11 cellular contexts compared by ENCODE assay signal in genomic region chr22:24950272-24950902, GRCh38. TPM values are rescaled to one million over a fixed set of nuclear protein-coding genes. Genes with fewer than 3 reads are reported as not detected.
A peak's percentile ranks its signal among the peaks of the same experiment; 100 is the strongest.
DNase-seq lines count a peak whose midpoint lies in the region; ATAC-seq and TF ChIP-seq lines count a peak whose summit lies in the region.
"Had no signal": no experiment of that assay in that cellular context is flagged by ENCODE, and none has a peak within 500 bp of the region (broad histone marks: within the 10 kb centered on the region; RNA-seq: fewer than 3 reads in every experiment).

No MANE protein-coding gene starts in this region.

- H3K79me2 ChIP-seq in parathyroid adenoma: peaks cover 4% of the 10 kb centered on the region

- H2AFZ ChIP-seq in parathyroid adenoma: peak overlapping the region; percentile 13

- DNase-seq in DMS53 (lab: John Stamatoyannopoulos, UW): peak; percentile 2
- no peak for DNase-seq in DMS53 treated with DMSO at 0.1 percent for 48 hours (lab: John Stamatoyannopoulos, UW; ENCODE audit: unreplicated experiment)
- peak; percentile 72 for DNase-seq in NCI-H82 (lab: John Stamatoyannopoulos, UW)
- DNase-seq in endodermal cell: peak; percentile 94
- no peak for DNase-seq in natural killer cell treated with Interleukin-12 subunit alpha and Interleukin-12 subunit beta and Interleukin-15 and Interleukin-18, amount 100 ng/mL, for 72 hours (ENCODE audit: low spot score)
- no peak for DNase-seq in HFFc6
- DNase-seq in amniotic stem cell (lab: John Stamatoyannopoulos, UW): no peak
- DNase-seq: esophagus squamous epithelium; pancreas; stimulated activated naive CD4-positive, alpha-beta T cell treated with Interleukin-2 at 50 U/mL for 16 hours had no signal

- H3K4me3 Mint-ChIP-seq in endodermal cell (peak overlapping the region; percentile 53), HFFc6 (no peak overlapping the region)
- no peak overlapping the region for H3K4me3 Mint-ChIP-seq in natural killer cell treated with Interleukin-12 subunit alpha and Interleukin-12 subunit beta and Interleukin-15 and Interleukin-18, amount 100 ng/mL, for 72 hours

- H3K27me3 Mint-ChIP-seq in endodermal cell (ENCODE audit: insufficient read depth) (no peaks in the 10 kb centered on the region), HFFc6 (ENCODE audit: insufficient read depth) (peaks cover 8% of the 10 kb centered on the region)
- H3K27me3 Mint-ChIP-seq in natural killer cell treated with Interleukin-12 subunit alpha and Interleukin-12 subunit beta and Interleukin-15 and Interleukin-18, amount 100 ng/mL, for 72 hours: peaks cover 39 to 57% of the 10 kb centered on the region in 2 donors

- peaks cover 34% of the 10 kb centered on the region for H3K4me1 Mint-ChIP-seq in endodermal cell
- peaks cover 22% of the 10 kb centered on the region in 2 donors for H3K4me1 Mint-ChIP-seq in natural killer cell treated with Interleukin-12 subunit alpha and Interleukin-12 subunit beta and Interleukin-15 and Interleukin-18, amount 100 ng/mL, for 72 hours (ENCODE audit: low read depth in 2 of 2)
- peaks cover 19% of the 10 kb centered on the region for H3K4me1 Mint-ChIP-seq in HFFc6 (ENCODE audit: low read depth)

- H3K36me3 Mint-ChIP-seq in endodermal cell (ENCODE audit: low read depth): peaks cover 5% of the 10 kb centered on the region
- H3K36me3 Mint-ChIP-seq in natural killer cell treated with Interleukin-12 subunit alpha and Interleukin-12 subunit beta and Interleukin-15 and Interleukin-18, amount 100 ng/mL, for 72 hours: no peaks in the 10 kb centered on the region
- H3K36me3 Mint-ChIP-seq in HFFc6 (ENCODE audit: low read depth): no peaks in the 10 kb centered on the region; the same call in 1 of the 2 replicates

- no peaks in the 10 kb centered on the region for H3K9me3 ChIP-seq in endodermal cell (ENCODE audit: control insufficient read depth, low read length)
- H3K9me3 ChIP-seq in parathyroid adenoma (ENCODE audit: control insufficient read depth, low read length): no peaks in the 10 kb centered on the region
- H3K9me3 ChIP-seq: esophagus squamous epithelium, pancreas had no signal

- H3K27me3 ChIP-seq in endodermal cell (ENCODE audit: control insufficient read depth, insufficient read depth, low read length, poor library complexity, severe bottlenecking): no peaks in the 10 kb centered on the region
- no peaks in the 10 kb centered on the region for H3K27me3 ChIP-seq in parathyroid adenoma (ENCODE audit: control insufficient read depth, insufficient read depth, low read length)
- H3K27me3 ChIP-seq: pancreas had no signal

- no peak overlapping the region for H3K9ac ChIP-seq in endodermal cell (ENCODE audit: extremely low read depth, low read length, poor library complexity, severe bottlenecking)
- no peak overlapping the region for H3K9ac ChIP-seq in parathyroid adenoma

- no peaks in the 10 kb centered on the region for H3K36me3 ChIP-seq in endodermal cell (ENCODE audit: control insufficient read depth, insufficient read depth, low read length)
- no peaks in the 10 kb centered on the region for H3K36me3 ChIP-seq in parathyroid adenoma (ENCODE audit: control insufficient read depth, insufficient read depth, low read length)
- H3K36me3 ChIP-seq: esophagus squamous epithelium, pancreas had no signal

- 40 to 58% methylated on average over 4 to 7 of the region's 7 CpGs for WGBS in endodermal cell (ENCODE audit: insufficient coverage in 1 of 2, insufficient read length in 1 of 2), 2 experiments

- H3K27ac Mint-ChIP-seq in endodermal cell (peak overlapping the region; percentile 89), HFFc6 (no peak overlapping the region)
- no peak overlapping the region for H3K27ac Mint-ChIP-seq in natural killer cell treated with Interleukin-12 subunit alpha and Interleukin-12 subunit beta and Interleukin-15 and Interleukin-18, amount 100 ng/mL, for 72 hours

- H3K4me3 ChIP-seq in endodermal cell (ENCODE audit: low read length) (no peak overlapping the region), parathyroid adenoma (ENCODE audit: low read depth, low read length) (no peak overlapping the region)
- H3K4me3 ChIP-seq: esophagus squamous epithelium, pancreas had no signal

- H3K4me1 ChIP-seq in endodermal cell (ENCODE audit: control insufficient read depth, insufficient read depth, low read length) (peaks cover 2% of the 10 kb centered on the region), parathyroid adenoma (peaks cover 16% of the 10 kb centered on the region)

- H3K4me2 ChIP-seq in parathyroid adenoma (ENCODE audit: low read length): no peak overlapping the region

- TF ChIP-seq CTCF in endodermal cell (conservative IDR thresholded peaks at IDR 0.05) (no peak), parathyroid adenoma (IDR thresholded peaks at IDR 0.05) (no peak), HFFc6 (IDR thresholded peaks at IDR 0.05) (no peak)

- no peaks in the 10 kb centered on the region for H3K9me3 Mint-ChIP-seq in endodermal cell
- H3K9me3 Mint-ChIP-seq in natural killer cell treated with Interleukin-12 subunit alpha and Interleukin-12 subunit beta and Interleukin-15 and Interleukin-18, amount 100 ng/mL, for 72 hours: no peaks in the 10 kb centered on the region
- peaks cover 2% of the 10 kb centered on the region; the same call in 1 of the 2 replicates for H3K9me3 Mint-ChIP-seq in HFFc6

- no peak for ATAC-seq in natural killer cell treated with Interleukin-12 subunit alpha and Interleukin-12 subunit beta and Interleukin-15 and Interleukin-18, amount 100 ng/mL, for 72 hours
- ATAC-seq: pancreas had no signal

- H3K27ac ChIP-seq in endodermal cell (ENCODE audit: low read depth, low read length) (no peak overlapping the region), parathyroid adenoma (no peak overlapping the region)
- H3K27ac ChIP-seq: esophagus squamous epithelium had no signal

RNA-seq across cellular contexts. Expression of gene KIAA1671, which starts 2.1 kb away (rescaled TPM):
- total RNA-seq in endodermal cell: 10 to 100 TPM; 38.8 to 43.7 TPM
- polyA plus RNA-seq in endodermal cell (2013, experiment 1 of 2): 8.8 TPM
- polyA plus RNA-seq in endodermal cell (2013, experiment 2 of 2): 9.4 TPM
- 10 to 100 TPM; 11.7 to 21.3 TPM for total RNA-seq in natural killer cell treated with Interleukin-12 subunit alpha and Interleukin-12 subunit beta and Interleukin-15 and Interleukin-18, amount 100 ng/mL, for 72 hours
- 1 to 10 TPM; 1.3 to 5.0 (median 1.6) TPM for total RNA-seq in HFFc6 (2021; fragmentation: NEBNext Ultra II Directional; extraction: Animal tissue kit (Norgen Biotek cat#: 25700))

RNA-seq across cellular contexts. Expression of gene LHFPL7, which starts 3.9 kb away (rescaled TPM):
- not detected for total RNA-seq in endodermal cell
- not detected for polyA plus RNA-seq in endodermal cell (2013, experiment 1 of 2)
- not detected for polyA plus RNA-seq in endodermal cell (2013, experiment 2 of 2)
- not detected for total RNA-seq in natural killer cell treated with Interleukin-12 subunit alpha and Interleukin-12 subunit beta and Interleukin-15 and Interleukin-18, amount 100 ng/mL, for 72 hours
- total RNA-seq in HFFc6 (2021; fragmentation: NEBNext Ultra II Directional; extraction: Animal tissue kit (Norgen Biotek cat#: 25700)): not detected
- total RNA-seq: esophagus squamous epithelium, pancreas had no signal
- polyA plus RNA-seq: pancreas had no signal

Comparison
In these comparisons a context has a peak if more than half of its experiments do, and no peak if none do; other contexts are left out.
1. DNase-seq: peak in DMS53 (single experiment), NCI-H82 (single experiment) and endodermal cell (single experiment); none in DMS53 treated with DMSO at 0.1 percent for 48 hours (single experiment), natural killer cell treated with Interleukin-12 subunit alpha and Interleukin-12 subunit beta and Interleukin-15 and Interleukin-18, amount 100 ng/mL, for 72 hours (single experiment), HFFc6 (single experiment) and amniotic stem cell (single experiment).